Comparison of ENCODE assay signal across 5 cellular contexts in genomic region chr13:34546841-34547240, GRCh38.
"Had no signal": no experiment of that assay in that cellular context is flagged by ENCODE, and none has a peak within 500 bp of the region (broad histone marks: within the 10 kb centered on the region; RNA-seq: fewer than 3 reads in every experiment).

No MANE protein-coding gene starts in this region.

- H2AFZ ChIP-seq: GM23338 had no signal

- ATAC-seq: GM23338, K562 had no signal

- H3K4me3 Mint-ChIP-seq: GM23338, H9 had no signal

- DNase-seq: H9, HCEC 1CT, IMR-90 had no signal

- H3K4me3 ChIP-seq: GM23338, K562 had no signal

- H3K4me2 ChIP-seq: GM23338 had no signal

- H3K27ac Mint-ChIP-seq: GM23338, H9 had no signal

- H3K4me1 Mint-ChIP-seq: GM23338, H9 had no signal
